1 cellular context compared by ENCODE assay signal in genomic region chr2:51760441-51760840, GRCh38.
TF ChIP-seq lines count a peak whose summit lies in the region.

No MANE protein-coding gene starts in this region.

TF ChIP-seq in SK-N-SH, 30 proteins besides CTCF, POLR2A, EP300 and RAD21 (continued from another document):
- no peak for TF ChIP-seq REST (IDR thresholded peaks at IDR 0.05; ENCODE audit: low read depth, low read length)
